ENCODE assay signal across 10 cellular contexts in genomic region chr1:230509281-230509977, GRCh38.
DNase-seq lines count a peak whose midpoint lies in the region; ATAC-seq and TF ChIP-seq lines count a peak whose summit lies in the region.
"Had no signal": no experiment of that assay in that cellular context is flagged by ENCODE, and none has a peak within 500 bp of the region (broad histone marks: within the 10 kb centered on the region; RNA-seq: fewer than 3 reads in every experiment).

No MANE protein-coding gene starts in this region.

- H3K36me3 ChIP-seq in mesenchymal stem cell (ENCODE audit: control insufficient read depth in 1 of 2, insufficient read depth in 2 of 2, low read depth in 1 of 2, low read length in 2 of 2) (no peaks in the 10 kb centered on the region), PC-3 (ENCODE audit: low read depth, low read length) (no peaks in the 10 kb centered on the region)

- intact Hi-C loops in CD14-positive monocyte (cut with micrococcal nuclease) (loop anchor here in 1 of 2 donors (5.0 kb wide), 1 partner anchor 47 kb away; no protein-coding TSS in a partner anchor), activated B cell treated with CpG ODN at 0.5 μM for 24 hours (cut with micrococcal nuclease) (no loop called here), PC-3 (cut with micrococcal nuclease) (no loop called here)

- no peak overlapping the region for H2AFZ ChIP-seq in mesenchymal stem cell (ENCODE audit: low read depth, low read length)
- no peak overlapping the region for H2AFZ ChIP-seq in PC-3 (ENCODE audit: low read length)

- peak overlapping the region; percentile 82 for H3K27ac ChIP-seq in mesenchymal stem cell (ENCODE audit: low read length, poor library complexity, severe bottlenecking)
- H3K27ac ChIP-seq in PC-3 (ENCODE audit: low read length), result no peak overlapping the region

- H4K91ac ChIP-seq in mesenchymal stem cell (ENCODE audit: low read length), result no peak overlapping the region

- no peak overlapping the region for H3K4me3 ChIP-seq in mesenchymal stem cell (ENCODE audit: insufficient read depth in 1 of 2, low read depth in 1 of 2, low read length in 2 of 2)
- no peak overlapping the region for H3K4me3 ChIP-seq in PC-3 (ENCODE audit: low read length)

- peak; percentile 89 for DNase-seq in CD14-positive monocyte (ENCODE audit: low spot score)
- no peak for DNase-seq in activated B cell treated with CpG ODN at 0.5 μM for 24 hours
- peak; percentile 93 for DNase-seq in mesenchymal stem cell
- DNase-seq in PC-3, result no peak
- no peak for DNase-seq in T-helper 2 cell
- no peak for DNase-seq in epidermal melanocyte (ENCODE audit: insufficient read length, low spot score)
- DNase-seq: NCI-H1930 had no signal

- 49% methylated on average over 4 of the region's 5 CpGs for WGBS in mesenchymal stem cell

- H2BK120ac ChIP-seq in mesenchymal stem cell (ENCODE audit: low read depth, low read length), result no peak overlapping the region

- no peak overlapping the region for H3K4ac ChIP-seq in mesenchymal stem cell (ENCODE audit: low read depth in 1 of 2, low read length in 2 of 2)

- no peaks in the 10 kb centered on the region for H3K79me2 ChIP-seq in PC-3 (ENCODE audit: low read length)

- H3K4me3 Mint-ChIP-seq in CD14-positive monocyte (peak overlapping the region in 1 of 2 donors; percentile 56), activated B cell treated with CpG ODN at 0.5 μM for 24 hours (no peak overlapping the region)
- H3K4me3 Mint-ChIP-seq: activated naive CD4-positive, alpha-beta T cell treated with anti-CD3 and anti-CD28 coated beads, Interleukin-2, amount 50 U/mL, for 24 hours had no signal

- H3K4me1 ChIP-seq in mesenchymal stem cell (ENCODE audit: control insufficient read depth, insufficient read depth, low read depth, low read length) (peaks cover 12% of the 10 kb centered on the region), PC-3 (ENCODE audit: insufficient read depth, low read length) (no peaks in the 10 kb centered on the region)

- no peak overlapping the region for H3K18ac ChIP-seq in mesenchymal stem cell (ENCODE audit: low read depth in 1 of 2, low read length in 2 of 2)

- H2BK15ac ChIP-seq in mesenchymal stem cell (ENCODE audit: low read depth, poor library complexity, severe bottlenecking), result no peak overlapping the region

- H3K27ac Mint-ChIP-seq in CD14-positive monocyte (peak overlapping the region; percentile 82 to 97 (median 91)), activated B cell treated with CpG ODN at 0.5 μM for 24 hours (no peak overlapping the region)
- H3K27ac Mint-ChIP-seq: activated naive CD4-positive, alpha-beta T cell treated with anti-CD3 and anti-CD28 coated beads, Interleukin-2, amount 50 U/mL, for 24 hours had no signal

- peaks cover 0 to 3% of the 10 kb centered on the region in 2 donors for H3K36me3 Mint-ChIP-seq in CD14-positive monocyte
- no peaks in the 10 kb centered on the region for H3K36me3 Mint-ChIP-seq in activated B cell treated with CpG ODN at 0.5 μM for 24 hours (ENCODE audit: low read depth)
- H3K36me3 Mint-ChIP-seq: activated naive CD4-positive, alpha-beta T cell treated with anti-CD3 and anti-CD28 coated beads, Interleukin-2, amount 50 U/mL, for 24 hours had no signal

- no peak overlapping the region for H3K23ac ChIP-seq in mesenchymal stem cell (ENCODE audit: low read length in 2 of 2)

- no peaks in the 10 kb centered on the region for H4K20me1 ChIP-seq in PC-3 (ENCODE audit: low read length)

- no TSS peak for BruUV-seq in PC-3 (replicated peaks; lab: Mats Ljungman, UMichigan)

- CTCF ChIA-PET in activated B cell treated with CpG ODN at 0.5 μM for 24 hours (lab: Charles Lee), result no interaction called here
- CTCF ChIA-PET in PC-3 (lab: Charles Lee), result no interaction called here

- POLR2A ChIA-PET in activated B cell treated with CpG ODN at 0.5 μM for 24 hours (lab: Charles Lee), result interaction anchor here (0.6 kb wide), 1 partner anchor 731 kb away, joined by 3 read pairs; no protein-coding TSS in a partner anchor
- POLR2A ChIA-PET in PC-3 (lab: Charles Lee; ENCODE audit: unreplicated experiment), result no interaction called here

- H3K9me3 Mint-ChIP-seq in CD14-positive monocyte (peaks cover 17 to 48% (median 39%) of the 10 kb centered on the region in 7 donors), activated B cell treated with CpG ODN at 0.5 μM for 24 hours (peaks cover 2% of the 10 kb centered on the region)
- H3K9me3 Mint-ChIP-seq: activated naive CD4-positive, alpha-beta T cell treated with anti-CD3 and anti-CD28 coated beads, Interleukin-2, amount 50 U/mL, for 24 hours had no signal

- H2BK12ac ChIP-seq in mesenchymal stem cell (ENCODE audit: low read length in 2 of 2), result no peak overlapping the region

- H3F3A ChIP-seq in PC-3 (ENCODE audit: low read length, unreplicated experiment), result no peaks in the 10 kb centered on the region

- no peak for TF ChIP-seq CTCF in CD14-positive monocyte (IDR thresholded peaks at IDR 0.05)
- TF ChIP-seq CTCF in activated B cell treated with CpG ODN at 0.5 μM for 24 hours (IDR thresholded peaks at IDR 0.05), result no peak
- no peak for TF ChIP-seq CTCF in PC-3 (conservative IDR thresholded peaks at IDR 0.05; ENCODE audit: low read depth, low read length)

- H3K79me1 ChIP-seq in mesenchymal stem cell (replicated peaks; ENCODE audit: low read length, poor library complexity, severe bottlenecking), result no peaks in the 10 kb centered on the region

- peaks cover 38% of the 10 kb centered on the region for H3K4me1 Mint-ChIP-seq in CD14-positive monocyte
- H3K4me1 Mint-ChIP-seq in activated B cell treated with CpG ODN at 0.5 μM for 24 hours, result peaks cover 25% of the 10 kb centered on the region

- H3K9me2 ChIP-seq in PC-3 (replicated peaks; ENCODE audit: low read length), result no peaks in the 10 kb centered on the region

- no peak overlapping the region for H2AK5ac ChIP-seq in mesenchymal stem cell (ENCODE audit: low read length, severe bottlenecking)

- H4K8ac ChIP-seq in mesenchymal stem cell (ENCODE audit: low read length), result no peak overlapping the region

- no peak overlapping the region for H2BK5ac ChIP-seq in mesenchymal stem cell (ENCODE audit: low read depth, low read length, poor library complexity, severe bottlenecking)

- H3K9me3 ChIP-seq in mesenchymal stem cell (ENCODE audit: control insufficient read depth, low read length) (no peaks in the 10 kb centered on the region), PC-3 (ENCODE audit: low read length) (peaks cover 3% of the 10 kb centered on the region; the same call in 1 of the 2 replicates)

- peaks cover 0 to 17% of the 10 kb centered on the region in 2 experiments for H3K27me3 ChIP-seq in mesenchymal stem cell (ENCODE audit: control insufficient read depth in 1 of 2, insufficient read depth in 1 of 2, low read length in 2 of 2)
- H3K27me3 ChIP-seq in PC-3 (ENCODE audit: low read length), result peaks cover 60% of the 10 kb centered on the region

- no peak overlapping the region for H3K4me2 ChIP-seq in mesenchymal stem cell (ENCODE audit: low read length, poor library complexity, severe bottlenecking)
- no peak overlapping the region for H3K4me2 ChIP-seq in PC-3 (ENCODE audit: low read length)

- no peak overlapping the region for H3K14ac ChIP-seq in mesenchymal stem cell (ENCODE audit: low read length in 2 of 2)

- H3K27me3 Mint-ChIP-seq in CD14-positive monocyte (ENCODE audit: low read depth in 3 of 3), result peaks cover 2 to 25% (median 3%) of the 10 kb centered on the region in 3 donors
- peaks cover 5% of the 10 kb centered on the region for H3K27me3 Mint-ChIP-seq in activated B cell treated with CpG ODN at 0.5 μM for 24 hours

- peak; percentile 78 for ATAC-seq in HG02588 (IDR thresholded peaks at IDR 0.05; ENCODE audit: unreplicated experiment)
- peak; percentile 21 for ATAC-seq in activated B cell treated with CpG ODN at 0.5 μM for 24 hours (ENCODE audit: low read depth)
- ATAC-seq in activated CD4-positive, CD25-positive, alpha-beta regulatory T cell treated with anti-CD3 and anti-CD28 coated beads, Interleukin-2, amount 50 U/mL, for 24 hours, result no peak
- ATAC-seq in PC-3, result no peak

- H3K9ac ChIP-seq in mesenchymal stem cell (ENCODE audit: low read length) (peak overlapping the region; percentile 15), PC-3 (ENCODE audit: low read length) (no peak overlapping the region)

Comparison
In these comparisons a context has a peak if more than half of its experiments do, and no peak if none do; other contexts are left out.
1. DNase-seq: peak in CD14-positive monocyte (single experiment) and mesenchymal stem cell (single experiment); none in activated B cell treated with CpG ODN at 0.5 μM for 24 hours (single experiment), PC-3 (single experiment), T-helper 2 cell (0 of 5) and epidermal melanocyte (single experiment).
2. ATAC-seq: peak in HG02588 (single experiment) and activated B cell treated with CpG ODN at 0.5 μM for 24 hours (single experiment); none in activated CD4-positive, CD25-positive, alpha-beta regulatory T cell treated with anti-CD3 and anti-CD28 coated beads, Interleukin-2, amount 50 U/mL, for 24 hours (0 of 2) and PC-3 (single experiment).